1 cellular context compared by ENCODE assay signal in genomic region chr7:74097937-74098614, GRCh38.
TF ChIP-seq lines count a peak whose summit lies in the region.

No MANE protein-coding gene starts in this region.

TF ChIP-seq in SK-N-SH, 30 proteins besides CTCF, POLR2A, EP300 and RAD21 (continued from another document):
- TF ChIP-seq, protein P1, sequence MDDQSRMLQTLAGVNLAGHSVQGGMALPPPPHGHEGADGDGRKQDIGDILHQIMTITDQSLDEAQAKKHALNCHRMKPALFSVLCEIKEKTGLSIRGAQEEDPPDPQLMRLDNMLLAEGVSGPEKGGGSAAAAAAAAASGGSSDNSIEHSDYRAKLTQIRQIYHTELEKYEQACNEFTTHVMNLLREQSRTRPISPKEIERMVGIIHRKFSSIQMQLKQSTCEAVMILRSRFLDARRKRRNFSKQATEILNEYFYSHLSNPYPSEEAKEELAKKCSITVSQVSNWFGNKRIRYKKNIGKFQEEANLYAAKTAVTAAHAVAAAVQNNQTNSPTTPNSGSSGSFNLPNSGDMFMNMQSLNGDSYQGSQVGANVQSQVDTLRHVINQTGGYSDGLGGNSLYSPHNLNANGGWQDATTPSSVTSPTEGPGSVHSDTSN (IDR thresholded peaks at IDR 0.05) = peak; percentile 69
- peak; percentile 82 for TF ChIP-seq USF1 (IDR thresholded peaks at IDR 0.05; ENCODE audit: borderline replicate concordance, low read depth)
- TF ChIP-seq RFX5 (IDR thresholded peaks at IDR 0.05; ENCODE audit: low read length) = no peak
- 0 out of 2 replicates have a peak, but pooled peaks have one; percentile 21 for TF ChIP-seq TAF1 (IDR thresholded peaks at IDR 0.05; ENCODE audit: borderline replicate concordance, low read depth, low read length)
- no peak for TF ChIP-seq RCOR1 (IDR thresholded peaks at IDR 0.05; ENCODE audit: low read length)
- TF ChIP-seq MXI1 (IDR thresholded peaks at IDR 0.05; ENCODE audit: low read depth, low read length) = no peak
- no peak; the same call in 1 of the 2 replicates for TF ChIP-seq SIN3A (IDR thresholded peaks at IDR 0.05; ENCODE audit: borderline replicate concordance, low read depth, low read length)
- TF ChIP-seq NFIC (IDR thresholded peaks at IDR 0.05; ENCODE audit: borderline replicate concordance) = peak; percentile 41; the same call in 1 of the 2 replicates
- TF ChIP-seq GATA2 (CRISPR knock-in tag; IDR thresholded peaks at IDR 0.05) = no peak
- TF ChIP-seq JUND (IDR thresholded peaks at IDR 0.05) = peak; percentile 91
- no peak for TF ChIP-seq IRF3 (IDR thresholded peaks at IDR 0.05; ENCODE audit: low read depth, low read length)
- 0 out of 2 replicates have a peak, but pooled peaks have one; percentile 17 for TF ChIP-seq YY1 (IDR thresholded peaks at IDR 0.05; ENCODE audit: low read depth)
- no peak for TF ChIP-seq GABPA (IDR thresholded peaks at IDR 0.05; ENCODE audit: low read depth)
- TF ChIP-seq POLR2AphosphoS5 (IDR thresholded peaks at IDR 0.05; ENCODE audit: low read depth, low read length) = no peak
- TF ChIP-seq NRF1 (IDR thresholded peaks at IDR 0.05; ENCODE audit: low read depth, low read length) = no peak
- no peak; the same call in 1 of the 2 replicates for TF ChIP-seq MEF2A (IDR thresholded peaks at IDR 0.05; ENCODE audit: borderline replicate concordance, low read depth)
